Comparison of ENCODE assay signal across 15 cellular contexts in the genomic region with DNA sequence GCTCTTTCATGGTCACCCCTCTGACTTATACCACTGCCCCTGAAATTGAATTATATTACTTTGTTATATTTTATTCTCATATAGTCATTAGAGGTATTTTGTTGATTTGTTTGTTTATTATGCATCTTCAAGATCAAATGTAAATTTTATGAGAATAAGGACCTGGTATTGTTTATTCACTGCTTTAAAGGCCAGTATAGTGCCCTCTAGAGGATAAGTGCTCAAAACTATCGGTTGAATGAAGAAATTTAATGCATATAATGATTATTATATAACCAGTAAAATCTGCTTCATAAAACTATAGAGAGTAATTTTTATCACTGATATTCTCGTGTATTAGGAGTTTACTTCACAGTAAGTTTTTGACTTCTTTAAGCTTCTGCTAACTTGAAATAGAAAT.
A peak's percentile ranks its signal among the peaks of the same experiment; 100 is the strongest.
DNase-seq lines count a peak whose midpoint lies in the region; ATAC-seq and TF ChIP-seq lines count a peak whose summit lies in the region.
"Had no signal": no experiment of that assay in that cellular context is flagged by ENCODE, and none has a peak within 500 bp of the region (broad histone marks: within the 10 kb centered on the region; RNA-seq: fewer than 3 reads in every experiment).

No MANE protein-coding gene starts in this region.

- POLR2A ChIA-PET in WTC11 (lab: Charles Lee): no interaction called here

- H3K27ac Mint-ChIP-seq in progenitor cell of endocrine pancreas: no peak overlapping the region
- no peak overlapping the region for H3K27ac Mint-ChIP-seq in WTC11
- H3K27ac Mint-ChIP-seq: activated B cell treated with CpG ODN at 0.5 μM for 24 hours had no signal

- H3K9me3 Mint-ChIP-seq in progenitor cell of endocrine pancreas (ENCODE audit: low read depth) (no peaks in the 10 kb centered on the region), WTC11 (no peaks in the 10 kb centered on the region)

- CTCF ChIA-PET in WTC11 (lab: Charles Lee): no interaction called here

- peaks cover 3% of the 10 kb centered on the region for H3K4me1 Mint-ChIP-seq in progenitor cell of endocrine pancreas (ENCODE audit: low read depth)
- H3K4me1 Mint-ChIP-seq in WTC11: no peaks in the 10 kb centered on the region
- H3K4me1 Mint-ChIP-seq: activated B cell treated with CpG ODN at 0.5 μM for 24 hours had no signal

- TF ChIP-seq CTCF in progenitor cell of endocrine pancreas (IDR thresholded peaks at IDR 0.05; ENCODE audit: unreplicated experiment): peak; percentile 43
- TF ChIP-seq CTCF in WTC11 (IDR thresholded peaks at IDR 0.05): no peak; the same call in 1 of the 2 replicates

- H3K4me3 Mint-ChIP-seq in progenitor cell of endocrine pancreas (ENCODE audit: low read depth) (no peak overlapping the region), WTC11 (no peak overlapping the region)
- H3K4me3 Mint-ChIP-seq: activated B cell treated with CpG ODN at 0.5 μM for 24 hours had no signal

- ATAC-seq in HG03565 (IDR thresholded peaks at IDR 0.05; ENCODE audit: unreplicated experiment): no peak
- ATAC-seq in WTC11: no peak
- ATAC-seq: psoas muscle had no signal

- H3K36me3 Mint-ChIP-seq in progenitor cell of endocrine pancreas (ENCODE audit: insufficient read depth): no peaks in the 10 kb centered on the region
- H3K36me3 Mint-ChIP-seq in WTC11: no peaks in the 10 kb centered on the region

- H3K27me3 Mint-ChIP-seq in progenitor cell of endocrine pancreas: no peaks in the 10 kb centered on the region
- no peaks in the 10 kb centered on the region for H3K27me3 Mint-ChIP-seq in WTC11 (ENCODE audit: low read depth)
- H3K27me3 Mint-ChIP-seq: activated B cell treated with CpG ODN at 0.5 μM for 24 hours had no signal

- DNase-seq in SIG-M5 treated with dmso at 0.1 percent for 504 hours (lab: John Stamatoyannopoulos, UW; ENCODE audit: unreplicated experiment): peak; percentile 27
- DNase-seq in SIG-M5 (lab: John Stamatoyannopoulos, UW): no peak
- peak; percentile 5 for DNase-seq in NCI-H1694 (lab: John Stamatoyannopoulos, UW)
- peak; percentile 1 for DNase-seq in amniotic stem cell (lab: John Stamatoyannopoulos, UW)
- no peak for DNase-seq in progenitor cell of endocrine pancreas (ENCODE audit: low spot score, unreplicated experiment)
- no peak for DNase-seq in WTC11 (ENCODE audit: low spot score)
- no peak for DNase-seq in globus pallidus (ENCODE audit: low spot score)
- DNase-seq: activated B cell treated with CpG ODN at 0.5 μM for 24 hours; activated naive CD4-positive, alpha-beta T cell treated with Interleukin-2 at 50 U/mL for 16 hours; DMS153; midbrain; NCI-H1092 treated with DMSO at 0.1 percent for 48 hours; psoas muscle; stimulated activated CD4-positive, alpha-beta T cell treated with anti-CD3 and anti-CD28 coated beads, Interleukin-2, amount 100 ng/mL, for 24 hours had no signal

TF ChIP-seq in WTC11, 78 proteins besides CTCF, POLR2A, EP300 and RAD21 (continues in another document):
- TF ChIP-seq OVOL2 (CRISPR knock-in tag; IDR thresholded peaks at IDR 0.05; ENCODE audit: borderline replicate concordance) (no peak), FOXK1 (CRISPR knock-in tag; IDR thresholded peaks at IDR 0.05) (no peak), TP53 (CRISPR knock-in tag; IDR thresholded peaks at IDR 0.05) (no peak), ZNF317 (CRISPR knock-in tag; IDR thresholded peaks at IDR 0.05; ENCODE audit: borderline replicate concordance, low read depth) (no peak), ZNF263 (CRISPR knock-in tag; IDR thresholded peaks at IDR 0.05; ENCODE audit: low read depth) (no peak), ZNF671 (CRISPR knock-in tag; IDR thresholded peaks at IDR 0.05) (no peak), ZBTB21 (CRISPR knock-in tag; IDR thresholded peaks at IDR 0.05; ENCODE audit: borderline replicate concordance) (no peak), ZNF416 (CRISPR knock-in tag; IDR thresholded peaks at IDR 0.05) (no peak), NR1H2 (CRISPR knock-in tag; IDR thresholded peaks at IDR 0.05) (no peak), TEAD1 (CRISPR knock-in tag; IDR thresholded peaks at IDR 0.05) (no peak), IRF2 (CRISPR knock-in tag; IDR thresholded peaks at IDR 0.05; ENCODE audit: borderline replicate concordance, low read depth) (no peak)
- TF ChIP-seq, protein P1, sequence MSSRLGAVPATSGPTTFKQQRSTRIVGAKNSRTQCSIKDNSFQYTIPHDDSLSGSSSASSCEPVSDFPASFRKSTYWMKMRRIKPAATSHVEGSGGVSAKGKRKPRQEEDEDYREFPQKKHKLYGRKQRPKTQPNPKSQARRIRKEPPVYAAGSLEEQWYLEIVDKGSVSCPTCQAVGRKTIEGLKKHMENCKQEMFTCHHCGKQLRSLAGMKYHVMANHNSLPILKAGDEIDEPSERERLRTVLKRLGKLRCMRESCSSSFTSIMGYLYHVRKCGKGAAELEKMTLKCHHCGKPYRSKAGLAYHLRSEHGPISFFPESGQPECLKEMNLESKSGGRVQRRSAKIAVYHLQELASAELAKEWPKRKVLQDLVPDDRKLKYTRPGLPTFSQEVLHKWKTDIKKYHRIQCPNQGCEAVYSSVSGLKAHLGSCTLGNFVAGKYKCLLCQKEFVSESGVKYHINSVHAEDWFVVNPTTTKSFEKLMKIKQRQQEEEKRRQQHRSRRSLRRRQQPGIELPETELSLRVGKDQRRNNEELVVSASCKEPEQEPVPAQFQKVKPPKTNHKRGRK (CRISPR knock-in tag; IDR thresholded peaks at IDR 0.05; ENCODE audit: borderline replicate concordance): no peak
- TF ChIP-seq, protein P2, sequence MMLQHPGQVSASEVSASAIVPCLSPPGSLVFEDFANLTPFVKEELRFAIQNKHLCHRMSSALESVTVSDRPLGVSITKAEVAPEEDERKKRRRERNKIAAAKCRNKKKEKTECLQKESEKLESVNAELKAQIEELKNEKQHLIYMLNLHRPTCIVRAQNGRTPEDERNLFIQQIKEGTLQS (CRISPR knock-in tag; conservative IDR thresholded peaks at IDR 0.05): no peak
- TF ChIP-seq, protein P3, sequence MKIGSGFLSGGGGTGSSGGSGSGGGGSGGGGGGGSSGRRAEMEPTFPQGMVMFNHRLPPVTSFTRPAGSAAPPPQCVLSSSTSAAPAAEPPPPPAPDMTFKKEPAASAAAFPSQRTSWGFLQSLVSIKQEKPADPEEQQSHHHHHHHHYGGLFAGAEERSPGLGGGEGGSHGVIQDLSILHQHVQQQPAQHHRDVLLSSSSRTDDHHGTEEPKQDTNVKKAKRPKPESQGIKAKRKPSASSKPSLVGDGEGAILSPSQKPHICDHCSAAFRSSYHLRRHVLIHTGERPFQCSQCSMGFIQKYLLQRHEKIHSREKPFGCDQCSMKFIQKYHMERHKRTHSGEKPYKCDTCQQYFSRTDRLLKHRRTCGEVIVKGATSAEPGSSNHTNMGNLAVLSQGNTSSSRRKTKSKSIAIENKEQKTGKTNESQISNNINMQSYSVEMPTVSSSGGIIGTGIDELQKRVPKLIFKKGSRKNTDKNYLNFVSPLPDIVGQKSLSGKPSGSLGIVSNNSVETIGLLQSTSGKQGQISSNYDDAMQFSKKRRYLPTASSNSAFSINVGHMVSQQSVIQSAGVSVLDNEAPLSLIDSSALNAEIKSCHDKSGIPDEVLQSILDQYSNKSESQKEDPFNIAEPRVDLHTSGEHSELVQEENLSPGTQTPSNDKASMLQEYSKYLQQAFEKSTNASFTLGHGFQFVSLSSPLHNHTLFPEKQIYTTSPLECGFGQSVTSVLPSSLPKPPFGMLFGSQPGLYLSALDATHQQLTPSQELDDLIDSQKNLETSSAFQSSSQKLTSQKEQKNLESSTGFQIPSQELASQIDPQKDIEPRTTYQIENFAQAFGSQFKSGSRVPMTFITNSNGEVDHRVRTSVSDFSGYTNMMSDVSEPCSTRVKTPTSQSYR (CRISPR knock-in tag; IDR thresholded peaks at IDR 0.05): no peak
- TF ChIP-seq, protein P4, sequence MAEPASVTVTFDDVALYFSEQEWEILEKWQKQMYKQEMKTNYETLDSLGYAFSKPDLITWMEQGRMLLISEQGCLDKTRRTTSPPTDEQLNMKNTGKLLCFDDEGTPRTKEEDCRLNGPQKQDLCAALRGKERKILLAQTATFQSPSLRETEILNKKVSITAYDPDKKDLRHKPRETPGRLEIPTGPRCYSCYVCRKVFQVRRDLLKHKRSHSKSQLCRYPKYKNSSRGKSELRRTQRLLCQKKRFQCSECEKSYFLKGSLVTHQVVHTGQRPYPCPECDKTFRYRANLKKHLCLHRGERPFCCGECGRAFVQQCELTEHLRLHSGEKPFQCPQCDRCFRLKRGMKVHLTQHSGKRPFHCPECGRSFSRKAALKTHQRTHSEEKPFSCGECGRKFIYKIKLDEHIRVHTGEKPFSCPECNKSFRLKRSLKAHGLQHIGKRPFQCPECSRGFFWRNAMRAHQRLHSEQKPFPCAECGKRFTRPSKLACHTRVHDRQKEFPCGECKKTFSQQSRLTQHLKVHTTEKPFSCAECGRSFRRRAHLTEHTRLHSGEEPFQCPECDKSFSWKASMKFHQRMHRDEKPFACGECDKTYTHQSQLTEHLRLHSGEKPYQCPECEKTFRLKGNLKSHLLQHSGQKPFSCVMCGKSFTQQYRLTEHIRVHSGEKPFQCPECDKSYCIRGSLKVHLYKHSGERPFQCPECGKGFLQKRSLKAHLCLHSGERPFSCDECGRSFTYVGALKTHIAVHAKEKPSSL (CRISPR knock-in tag; conservative IDR thresholded peaks at IDR 0.05): no peak
- TF ChIP-seq, protein P5, sequence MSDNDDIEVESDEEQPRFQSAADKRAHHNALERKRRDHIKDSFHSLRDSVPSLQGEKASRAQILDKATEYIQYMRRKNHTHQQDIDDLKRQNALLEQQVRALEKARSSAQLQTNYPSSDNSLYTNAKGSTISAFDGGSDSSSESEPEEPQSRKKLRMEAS (CRISPR knock-in tag; IDR thresholded peaks at IDR 0.05): no peak

Comparison
In these comparisons a context has a peak if more than half of its experiments do, and no peak if none do; other contexts are left out.
1. DNase-seq: peak in SIG-M5 treated with dmso at 0.1 percent for 504 hours (single experiment), NCI-H1694 (single experiment) and amniotic stem cell (single experiment); none in SIG-M5 (single experiment), progenitor cell of endocrine pancreas (single experiment), WTC11 (single experiment) and globus pallidus (single experiment).